Comparison of ENCODE assay signal across 8 cellular contexts in genomic region chr11:14520902-14521151, GRCh38. TPM values are rescaled to one million over a fixed set of nuclear protein-coding genes. Genes with fewer than 3 reads are reported as not detected.
DNase-seq lines count a peak whose midpoint lies in the region; FAIRE-seq and TF ChIP-seq lines count a peak whose summit lies in the region.

No MANE protein-coding gene starts in this region.

- no peaks in the 10 kb centered on the region for H3K9me3 ChIP-seq in GM23248 (ENCODE audit: low read depth)
- no peaks in the 10 kb centered on the region for H3K9me3 ChIP-seq in SJSA1 (replicated peaks)

- no peak for DNase-seq in GM23248
- DNase-seq in SJSA1 (ENCODE audit: low read depth in 1 of 2, low spot score in 2 of 2) = no peak
- DNase-seq in fibroblast of mammary gland (ENCODE audit: low read depth) = no peak
- no peak for DNase-seq in skeletal muscle cell (ENCODE audit: low read depth)
- no peak for DNase-seq in SKM-1 (lab: John Stamatoyannopoulos, UW; ENCODE audit: unreplicated experiment)
- no peak for DNase-seq in D341Med (ENCODE audit: low spot score)
- no peak for DNase-seq in D721Med (ENCODE audit: insufficient read length, low spot score)
- DNase-seq in COLO668 (lab: John Stamatoyannopoulos, UW; ENCODE audit: unreplicated experiment) = no peak

- peak overlapping the region; percentile 100 for H3K9ac ChIP-seq in GM23248

- H3K27me3 ChIP-seq in GM23248 (replicated peaks; ENCODE audit: insufficient read depth) (no peaks in the 10 kb centered on the region), SJSA1 (replicated peaks) (no peaks in the 10 kb centered on the region)

- no peaks in the 10 kb centered on the region; the same call in 1 of the 2 replicates for H3F3A ChIP-seq in GM23248 (ENCODE audit: insufficient read depth)

- in situ Hi-C loops in GM23248 (cut with MboI) = no loop called here

- peak overlapping the region; percentile 95 for H3K27ac ChIP-seq in GM23248
- peak overlapping the region; percentile 85 for H3K27ac ChIP-seq in SJSA1

- H2AFZ ChIP-seq in GM23248 = peak overlapping the region; percentile 99

- no peaks in the 10 kb centered on the region; the same call in 1 of the 2 replicates for H4K20me1 ChIP-seq in GM23248 (ENCODE audit: insufficient read depth)

- no peak for FAIRE-seq in D721Med (lab: Jason Lieb, UNC)

- H3K4me1 ChIP-seq in GM23248 (ENCODE audit: insufficient read depth) = peaks cover 14% of the 10 kb centered on the region
- peaks cover 8% of the 10 kb centered on the region for H3K4me1 ChIP-seq in SJSA1 (replicated peaks)

- 26 to 28% methylated on average over 6 of the region's 6 CpGs for WGBS in GM23248 (ENCODE audit: low coverage in 1 of 2, low lambda C conversion rate in 2 of 2, missing lambda C conversion rate in 2 of 2), 2 experiments

- H3K36me3 ChIP-seq in GM23248 (ENCODE audit: low read depth) = peaks cover 23% of the 10 kb centered on the region
- H3K36me3 ChIP-seq in SJSA1 = peaks cover 36% of the 10 kb centered on the region

- H3K79me2 ChIP-seq in GM23248 (ENCODE audit: insufficient read depth) = peaks cover 43% of the 10 kb centered on the region

- H3K4me3 ChIP-seq in GM23248 (peak overlapping the region; percentile 92), SJSA1 (peak overlapping the region; percentile 72), fibroblast of mammary gland (ENCODE audit: control insufficient read depth, low read depth, low read length) (peak overlapping the region; percentile 99), skeletal muscle cell (ENCODE audit: low read depth, low read length) (peak overlapping the region; percentile 92)

- H3K9me2 ChIP-seq in GM23248 (ENCODE audit: insufficient read depth) = no peaks in the 10 kb centered on the region

- TF ChIP-seq CTCF in fibroblast of mammary gland (conservative IDR thresholded peaks at IDR 0.05; ENCODE audit: control insufficient read depth, insufficient read depth, low read depth, low read length) = no peak
- no peak for TF ChIP-seq CTCF in D721Med (IDR thresholded peaks at IDR 0.05; ENCODE audit: insufficient read depth, missing control alignments)

- peak overlapping the region; percentile 97 for H3K4me2 ChIP-seq in GM23248 (ENCODE audit: unreplicated experiment)

RNA-seq across cellular contexts. Expression of gene PSMA1, which starts 0.6 kb away (rescaled TPM):
- total RNA-seq in GM23248 (2014; rRNA removed; shearing (Covaris generic)) = 159 and 175 TPM in 2 replicates
- 285 and 303 TPM in 2 replicates for polyA plus RNA-seq in GM23248 (2016; fragmentation: Nextera tagmentation; extraction: Ambion mirVana)
- total RNA-seq in SJSA1 (2014; rRNA removed; shearing (Covaris generic)) = 361 and 422 TPM in 2 replicates

RNA-seq across cellular contexts. Expression of gene COPB1, which starts 21.2 kb away (rescaled TPM):
- 302 and 366 TPM in 2 replicates for total RNA-seq in GM23248 (2014; rRNA removed; shearing (Covaris generic))
- 192 and 199 TPM in 2 replicates for polyA plus RNA-seq in GM23248 (2016; fragmentation: Nextera tagmentation; extraction: Ambion mirVana)
- 324 and 423 TPM in 2 replicates for total RNA-seq in SJSA1 (2014; rRNA removed; shearing (Covaris generic))
